22 cellular contexts compared by ENCODE assay signal in genomic region chr10:124681091-124681490, GRCh38.
DNase-seq lines count a peak whose midpoint lies in the region; ATAC-seq and TF ChIP-seq lines count a peak whose summit lies in the region.
"Had no signal": no experiment of that assay in that cellular context is flagged by ENCODE, and none has a peak within 500 bp of the region (broad histone marks: within the 10 kb centered on the region; RNA-seq: fewer than 3 reads in every experiment).

No MANE protein-coding gene starts in this region.

- 82 to 95% (median 87%) methylated on average over 5 of the region's 5 CpGs for WGBS in ovary, 3 donors

- TF ChIP-seq CTCF in fibroblast of lung (conservative IDR thresholded peaks at IDR 0.05 in 1 of 2, IDR thresholded peaks at IDR 0.05 in 1 of 2; ENCODE audit: low read depth in 1 of 2, low read length in 2 of 2) (no peak), gastrocnemius medialis (IDR thresholded peaks at IDR 0.05 in 4 of 5, conservative IDR thresholded peaks at IDR 0.05 in 1 of 5) (no peak), ovary (IDR thresholded peaks at IDR 0.05) (no peak)

- H3K4me3 ChIP-seq in ACC112 (ENCODE audit: low read depth, low read length) (no peak overlapping the region), SJCRH30 (no peak overlapping the region), fibroblast of lung (replicated peaks in 1 of 4; ENCODE audit: control extremely low read depth in 1 of 4, insufficient read depth in 1 of 4, low read depth in 3 of 4, low read length in 4 of 4) (no peak overlapping the region), gastrocnemius medialis (no peak overlapping the region), ovary (no peak overlapping the region)
- H3K4me3 ChIP-seq: A549, ascending aorta, PC-9, psoas muscle had no signal

- peak; percentile 55 to 70 for DNase-seq in SJCRH30
- no peak for DNase-seq in fibroblast of lung (ENCODE audit: low read depth in 2 of 2)
- no peak for DNase-seq in gastrocnemius medialis
- no peak for DNase-seq in HEK293T (ENCODE audit: extremely low spot score)
- DNase-seq in activated CD4-positive, alpha-beta T cell treated with anti-CD3 and anti-CD28 coated beads, Interleukin-2, amount 50 U/mL, for 4 hours = no peak
- DNase-seq in ovary = no peak
- DNase-seq: activated CD4-positive, alpha-beta T cell treated with anti-CD3 and anti-CD28 coated beads, Interleukin-2, amount 10 ng/mL, durations not matched to agents 24 days and 14 days; activated CD8-positive, alpha-beta memory T cell treated with anti-CD3 and anti-CD28 coated beads, Interleukin-2, amount 10 ng/mL, durations not matched to agents 7 days and 5 days; central memory CD4-positive, alpha-beta T cell; erythroblast; GOT3; kidney glomerular epithelial cell; NCI-H2107; PC-9; SIG-M5; stimulated activated CD4-positive, alpha-beta T cell treated with anti-CD3 and anti-CD28 coated beads, Interleukin-4, amount 100 ng/mL, for 1 hour had no signal

- H3K79me2 ChIP-seq in ACC112 (ENCODE audit: control insufficient read depth, insufficient read depth, low read length, unreplicated experiment) (no peaks in the 10 kb centered on the region), fibroblast of lung (ENCODE audit: control insufficient read depth, insufficient read depth, low read length) (no peaks in the 10 kb centered on the region)

- POLR2A ChIA-PET in HEK293T (lab: Yijun Ruan, JAX) = no interaction called here

- peaks cover 12% of the 10 kb centered on the region for H3K4me1 ChIP-seq in ACC112 (ENCODE audit: control insufficient read depth, insufficient read depth, low read length, unreplicated experiment)
- H3K4me1 ChIP-seq in SJCRH30 = peaks cover 25% of the 10 kb centered on the region
- H3K4me1 ChIP-seq in fibroblast of lung (ENCODE audit: control insufficient read depth, extremely low read depth, insufficient read depth, low read length) = peaks cover 4% of the 10 kb centered on the region
- peaks cover 86 to 96% of the 10 kb centered on the region in 2 donors for H3K4me1 ChIP-seq in gastrocnemius medialis
- peaks cover 41% of the 10 kb centered on the region for H3K4me1 ChIP-seq in ovary (ENCODE audit: insufficient read depth)
- H3K4me1 ChIP-seq: A549 had no signal

- H2AFZ ChIP-seq in ACC112 (ENCODE audit: low read length, unreplicated experiment) = no peak overlapping the region
- H2AFZ ChIP-seq in fibroblast of lung (ENCODE audit: low read length) = no peak overlapping the region
- H2AFZ ChIP-seq: PC-9 had no signal

- TF ChIP-seq POLR2A in gastrocnemius medialis (IDR thresholded peaks at IDR 0.05) (no peak), ovary (IDR thresholded peaks at IDR 0.05) (no peak)

- no peak for TF ChIP-seq EP300 in ovary (IDR thresholded peaks at IDR 0.05)

- no peak overlapping the region for H3K4me2 ChIP-seq in fibroblast of lung (ENCODE audit: extremely low read depth, insufficient read depth, low read length)
- H3K4me2 ChIP-seq: A549, PC-9 had no signal

- ATAC-seq in gastrocnemius medialis = no peak
- no peak for ATAC-seq in HG03135 (IDR thresholded peaks at IDR 0.05; ENCODE audit: unreplicated experiment)
- ATAC-seq: A549; activated CD8-positive, alpha-beta memory T cell treated with anti-CD3 and anti-CD28 coated beads, Interleukin-2, amount 10 ng/mL, durations not matched to agents 7 days and 5 days; activated naive CD4-positive, alpha-beta T cell treated with anti-CD3 and anti-CD28 coated beads, Interleukin-2, amount 50 U/mL, for 72 hours had no signal

- no peaks in the 10 kb centered on the region for H3K9me3 ChIP-seq in SJCRH30 (replicated peaks)
- no peaks in the 10 kb centered on the region for H3K9me3 ChIP-seq in fibroblast of lung (ENCODE audit: control insufficient read depth, insufficient read depth, low read depth, low read length)
- no peaks in the 10 kb centered on the region for H3K9me3 ChIP-seq in gastrocnemius medialis
- no peaks in the 10 kb centered on the region for H3K9me3 ChIP-seq in ovary
- H3K9me3 ChIP-seq: A549, ascending aorta, psoas muscle had no signal

- H3K27me3 ChIP-seq in ACC112 (ENCODE audit: insufficient read depth, low read length) (no peaks in the 10 kb centered on the region), SJCRH30 (no peaks in the 10 kb centered on the region), fibroblast of lung (ENCODE audit: control insufficient read depth, insufficient read depth, low read length) (no peaks in the 10 kb centered on the region), gastrocnemius medialis (no peaks in the 10 kb centered on the region), ovary (no peaks in the 10 kb centered on the region)
- H3K27me3 ChIP-seq: ascending aorta had no signal

- CTCF ChIA-PET in HEK293T (lab: Yijun Ruan, JAX) = no interaction called here

- H3K36me3 ChIP-seq in ACC112 (ENCODE audit: insufficient read depth, low read length) (no peaks in the 10 kb centered on the region), SJCRH30 (peaks cover 2% of the 10 kb centered on the region; the same call in 1 of the 2 replicates), fibroblast of lung (ENCODE audit: control insufficient read depth, insufficient read depth, low read length) (peaks cover 2% of the 10 kb centered on the region), gastrocnemius medialis (peaks cover 0 to 22% of the 10 kb centered on the region in 2 donors), ovary (no peaks in the 10 kb centered on the region)

- in situ Hi-C loops in gastrocnemius medialis (cut with MboI; ENCODE audit: low sequenced_read_pairs in 4 of 4) = no loop called here

- intact Hi-C loops in gastrocnemius medialis (cut with DNase I; ENCODE audit: low total_unique reads) = no loop called here
- intact Hi-C loops in ovary (cut with DNase I) = no loop called here

- no peak overlapping the region for H3K9ac ChIP-seq in fibroblast of lung (ENCODE audit: insufficient read depth, low read length)

- peak overlapping the region; percentile 0; the same call in 1 of the 2 replicates for H3K27ac ChIP-seq in ACC112 (ENCODE audit: low read depth, low read length)
- peak overlapping the region; percentile 32; the same call in 1 of the 2 replicates for H3K27ac ChIP-seq in SJCRH30
- H3K27ac ChIP-seq in fibroblast of lung (ENCODE audit: insufficient read depth, low read length) = peak overlapping the region; percentile 7
- H3K27ac ChIP-seq in gastrocnemius medialis = peak overlapping the region in 3 of 4 donors; percentile 4 to 97 (median 30)
- no peak overlapping the region for H3K27ac ChIP-seq in ovary
- H3K27ac ChIP-seq: A549, PC-9, psoas muscle had no signal

- no peaks in the 10 kb centered on the region for H4K20me1 ChIP-seq in fibroblast of lung (ENCODE audit: control insufficient read depth, extremely low read depth, insufficient read depth, low read length)

TF ChIP-seq in HEK293T, 16 proteins besides CTCF, POLR2A, EP300 and RAD21:
- TF ChIP-seq FOXM1 (IDR thresholded peaks at IDR 0.05; ENCODE audit: borderline replicate concordance) (no peak), ARNT (IDR thresholded peaks at IDR 0.05) (no peak), LEF1 (IDR thresholded peaks at IDR 0.05; ENCODE audit: borderline replicate concordance) (no peak)

Comparison
In these comparisons a context has a peak if more than half of its experiments do, and no peak if none do; other contexts are left out.
1. H3K27ac ChIP-seq: peak in ACC112 (single experiment), SJCRH30 (single experiment), fibroblast of lung (single experiment) and gastrocnemius medialis (3 of 4); none in ovary (0 of 2).
2. DNase-seq: peak in SJCRH30 (2 of 2); none in fibroblast of lung (0 of 2), gastrocnemius medialis (0 of 2), HEK293T (single experiment), activated CD4-positive, alpha-beta T cell treated with anti-CD3 and anti-CD28 coated beads, Interleukin-2, amount 50 U/mL, for 4 hours (0 of 2) and ovary (0 of 5).